8 cellular contexts compared by ENCODE assay signal in genomic region chr17:62967111-62967449, GRCh38. TPM values are rescaled to one million over a fixed set of nuclear protein-coding genes. Genes with fewer than 3 reads are reported as not detected.
A peak's percentile ranks its signal among the peaks of the same experiment; 100 is the strongest.
DNase-seq lines count a peak whose midpoint lies in the region; ATAC-seq lines count a peak whose summit lies in the region.

No MANE protein-coding gene starts in this region.

- H3K4me1 Mint-ChIP-seq in activated naive CD8-positive, alpha-beta T cell (ENCODE audit: low read depth), result peaks cover 34% of the 10 kb centered on the region
- peaks cover 15 to 27% of the 10 kb centered on the region in 2 donors for H3K4me1 Mint-ChIP-seq in stimulated activated naive B cell treated with anti-CD40 and anti-IgM and Interleukin-4, amounts not matched to agents 10 μg/mL and 1 μg/mL and 100 μg/mL, for 72 hours

- H3K27ac ChIP-seq in HUES6 (ENCODE audit: low read depth, low read length) (no peak overlapping the region), iPS-20b (ENCODE audit: low read length) (no peak overlapping the region)

- H3K27ac Mint-ChIP-seq in activated naive CD8-positive, alpha-beta T cell, result peak overlapping the region; percentile 66
- peak overlapping the region; percentile 70 for H3K27ac Mint-ChIP-seq in stimulated activated naive B cell treated with anti-CD40 and anti-IgM and Interleukin-4, amounts not matched to agents 10 μg/mL and 1 μg/mL and 100 μg/mL, for 72 hours

- no peak overlapping the region for H3K9ac ChIP-seq in HUES6 (ENCODE audit: low read length)
- no peak overlapping the region; the same call in 1 of the 2 replicates for H3K9ac ChIP-seq in iPS-20b (ENCODE audit: low read depth, low read length)

- intact Hi-C loops in posterior vena cava (cut with DNase I), result loop anchor here (5.0 kb wide), 2 partner anchors 260 to 265 kb away; no protein-coding TSS in a partner anchor

- peaks cover 28% of the 10 kb centered on the region for H3K27me3 ChIP-seq in HUES6 (ENCODE audit: control insufficient read depth, insufficient read depth, low read length)
- peaks cover 32% of the 10 kb centered on the region for H3K27me3 ChIP-seq in iPS-20b (ENCODE audit: insufficient read depth, low read length)

- peaks cover 7% of the 10 kb centered on the region for H3K9me3 ChIP-seq in HUES6 (ENCODE audit: control insufficient read depth, insufficient read depth, low read depth, low read length)
- H3K9me3 ChIP-seq in iPS-20b (ENCODE audit: insufficient read depth, low read depth, low read length), result peaks cover 8% of the 10 kb centered on the region

- H3K36me3 ChIP-seq in HUES6 (ENCODE audit: control insufficient read depth, insufficient read depth, low read length), result no peaks in the 10 kb centered on the region
- no peaks in the 10 kb centered on the region for H3K36me3 ChIP-seq in iPS-20b (ENCODE audit: insufficient read depth, low read depth, low read length)

- peaks cover 2% of the 10 kb centered on the region for H3K27me3 Mint-ChIP-seq in activated naive CD8-positive, alpha-beta T cell
- H3K27me3 Mint-ChIP-seq in stimulated activated naive B cell treated with anti-CD40 and anti-IgM and Interleukin-4, amounts not matched to agents 10 μg/mL and 1 μg/mL and 100 μg/mL, for 72 hours, result peaks cover 14 to 16% of the 10 kb centered on the region in 2 donors

- ATAC-seq in stimulated activated naive B cell treated with anti-CD40 and anti-IgM and Interleukin-4, amounts not matched to agents 10 μg/mL and 1 μg/mL and 100 μg/mL, for 72 hours (replicated peaks), result no peak
- no peak for ATAC-seq in GM21737 (IDR thresholded peaks at IDR 0.05; ENCODE audit: unreplicated experiment)
- ATAC-seq in HG03442 (IDR thresholded peaks at IDR 0.05; ENCODE audit: unreplicated experiment), result no peak

- H3K9me3 Mint-ChIP-seq in activated naive CD8-positive, alpha-beta T cell (ENCODE audit: low read depth), result no peaks in the 10 kb centered on the region
- H3K9me3 Mint-ChIP-seq in stimulated activated naive B cell treated with anti-CD40 and anti-IgM and Interleukin-4, amounts not matched to agents 10 μg/mL and 1 μg/mL and 100 μg/mL, for 72 hours, result no peaks in the 10 kb centered on the region

- H3K4me3 ChIP-seq in HUES6 (ENCODE audit: low read depth, low read length), result peak overlapping the region; percentile 74
- H3K4me3 ChIP-seq in iPS-20b (ENCODE audit: low read length), result peak overlapping the region; percentile 72

- peaks cover 15% of the 10 kb centered on the region for H3K4me1 ChIP-seq in HUES6 (ENCODE audit: control insufficient read depth, insufficient read depth, low read length)
- peaks cover 16% of the 10 kb centered on the region for H3K4me1 ChIP-seq in iPS-20b (ENCODE audit: insufficient read depth, low read length)

- peak overlapping the region; percentile 87 for H3K4me3 Mint-ChIP-seq in activated naive CD8-positive, alpha-beta T cell
- peak overlapping the region; percentile 82 to 85 for H3K4me3 Mint-ChIP-seq in stimulated activated naive B cell treated with anti-CD40 and anti-IgM and Interleukin-4, amounts not matched to agents 10 μg/mL and 1 μg/mL and 100 μg/mL, for 72 hours

- no peaks in the 10 kb centered on the region for H3K36me3 Mint-ChIP-seq in activated naive CD8-positive, alpha-beta T cell
- H3K36me3 Mint-ChIP-seq in stimulated activated naive B cell treated with anti-CD40 and anti-IgM and Interleukin-4, amounts not matched to agents 10 μg/mL and 1 μg/mL and 100 μg/mL, for 72 hours, result no peaks in the 10 kb centered on the region

- DNase-seq in stimulated activated naive B cell treated with anti-CD40 and anti-IgM and Interleukin-4, amounts not matched to agents 10 μg/mL and 1 μg/mL and 100 μg/mL, for 72 hours, result no peak
- DNase-seq in posterior vena cava (ENCODE audit: low spot score), result no peak
- no peak for DNase-seq in stimulated activated CD4-positive, alpha-beta T cell treated with anti-CD3 and anti-CD28 coated beads, Interleukin-4, amount 100 ng/mL, for 1 hour

RNA-seq across cellular contexts. Expression of gene TANC2, which starts 1.0 kb away (rescaled TPM):
- 10 to 100 TPM; 24.9 to 36.1 TPM for total RNA-seq in posterior vena cava
